Comparison of ENCODE assay signal across 19 cellular contexts in genomic region chr16:28155293-28155692, GRCh38. TPM values are rescaled to one million over a fixed set of nuclear protein-coding genes. Genes with fewer than 3 reads are reported as not detected.
DNase-seq lines count a peak whose midpoint lies in the region; ATAC-seq and TF ChIP-seq lines count a peak whose summit lies in the region.
"Had no signal": no experiment of that assay in that cellular context is flagged by ENCODE, and none has a peak within 500 bp of the region (broad histone marks: within the 10 kb centered on the region; RNA-seq: fewer than 3 reads in every experiment).

No MANE protein-coding gene starts in this region.

- no peak overlapping the region for H2BK5ac ChIP-seq in H9 (ENCODE audit: insufficient read length, low read length)

- no peak overlapping the region for H3K14ac ChIP-seq in H9 (ENCODE audit: insufficient read depth, low read length)

- H3K4me1 Mint-ChIP-seq in activated CD4-positive, alpha-beta T cell treated with anti-CD3 and anti-CD28 coated beads for 36 hours, result peaks cover 54% of the 10 kb centered on the region
- H3K4me1 Mint-ChIP-seq in naive thymus-derived CD4-positive, alpha-beta T cell, result peaks cover 42 to 92% (median 77%) of the 10 kb centered on the region in 7 donors
- H3K4me1 Mint-ChIP-seq in H9, result peaks cover 0 to 6% of the 10 kb centered on the region in 2 experiments; a peak in 3 of 4 replicates

- H3K27ac Mint-ChIP-seq in activated CD4-positive, alpha-beta T cell treated with anti-CD3 and anti-CD28 coated beads for 36 hours, result peak overlapping the region; percentile 59
- H3K27ac Mint-ChIP-seq in naive thymus-derived CD4-positive, alpha-beta T cell, result peak overlapping the region in 7 of 9 donors; percentile 56 to 90 (median 78)
- no peak overlapping the region; a peak in 2 of 7 replicates for H3K27ac Mint-ChIP-seq in H9
- H3K27ac Mint-ChIP-seq: activated naive CD8-positive, alpha-beta T cell treated with anti-CD3 and anti-CD28 coated beads, Interleukin-2, amount 10 ng/mL, durations not matched to agents 7 days and 5 days; HFFc6 had no signal

- no peak for ATAC-seq in activated CD4-positive, alpha-beta T cell treated with anti-CD3 and anti-CD28 coated beads for 36 hours
- no peak for ATAC-seq in naive thymus-derived CD4-positive, alpha-beta T cell
- no peak for ATAC-seq in left lung
- ATAC-seq: gastrocnemius medialis, left colon, pancreas had no signal

- no peaks in the 10 kb centered on the region for H3K79me1 ChIP-seq in H9 (ENCODE audit: insufficient read depth, low read depth, low read length, poor library complexity, severe bottlenecking)

- no peak overlapping the region for H3K4me3 ChIP-seq in naive thymus-derived CD4-positive, alpha-beta T cell (ENCODE audit: low read length)
- H3K4me3 ChIP-seq in left lung (no peak overlapping the region), left ventricle myocardium inferior (no peak overlapping the region)
- H3K4me3 ChIP-seq: breast epithelium, gastrocnemius medialis, pancreas had no signal

- no peak overlapping the region for H4K8ac ChIP-seq in H9 (replicated peaks; ENCODE audit: insufficient read length, low read depth, low read length)

- no peak overlapping the region for H2BK120ac ChIP-seq in H9 (ENCODE audit: low read depth, low read length, poor library complexity, severe bottlenecking)

- H3K23ac ChIP-seq in H9 (ENCODE audit: insufficient read length, low read depth, low read length), result no peak overlapping the region

- H3K4me3 Mint-ChIP-seq in activated CD4-positive, alpha-beta T cell treated with anti-CD3 and anti-CD28 coated beads for 36 hours, result no peak overlapping the region
- H3K4me3 Mint-ChIP-seq in naive thymus-derived CD4-positive, alpha-beta T cell, result peak overlapping the region in 1 of 10 donors; percentile 23
- no peak overlapping the region for H3K4me3 Mint-ChIP-seq in H9
- H3K4me3 Mint-ChIP-seq: activated naive CD8-positive, alpha-beta T cell treated with anti-CD3 and anti-CD28 coated beads, Interleukin-2, amount 10 ng/mL, durations not matched to agents 7 days and 5 days; HFFc6 had no signal

- no peaks in the 10 kb centered on the region for H3K9me3 ChIP-seq in naive thymus-derived CD4-positive, alpha-beta T cell (ENCODE audit: control insufficient read depth in 2 of 3, low read length in 3 of 3)
- no peaks in the 10 kb centered on the region for H3K9me3 ChIP-seq in left lung
- no peaks in the 10 kb centered on the region for H3K9me3 ChIP-seq in H9 (ENCODE audit: control insufficient read depth, low read depth, low read length)
- H3K9me3 ChIP-seq in left ventricle myocardium inferior (replicated peaks), result no peaks in the 10 kb centered on the region
- H3K9me3 ChIP-seq: breast epithelium, gastrocnemius medialis, pancreas had no signal

- H3K27me3 ChIP-seq in naive thymus-derived CD4-positive, alpha-beta T cell (ENCODE audit: control insufficient read depth in 2 of 2, insufficient read depth in 2 of 2, low read length in 2 of 2), result no peaks in the 10 kb centered on the region
- H3K27me3 ChIP-seq in left lung (no peaks in the 10 kb centered on the region), H9 (ENCODE audit: insufficient read depth, low read length) (no peaks in the 10 kb centered on the region), left ventricle myocardium inferior (ENCODE audit: low read depth) (no peaks in the 10 kb centered on the region)
- H3K27me3 ChIP-seq: breast epithelium, gastrocnemius medialis, pancreas had no signal

- no peak overlapping the region for H3K9ac ChIP-seq in H9 (ENCODE audit: extremely low read depth, insufficient read length, low read length)

- no peak overlapping the region for H4K5ac ChIP-seq in H9 (ENCODE audit: insufficient read length, low read depth, low read length)

- H3K56ac ChIP-seq in H9 (ENCODE audit: insufficient read length, low read depth, low read length), result no peak overlapping the region

- no peak overlapping the region for H3T11ph ChIP-seq in H9 (ENCODE audit: low read length)

- POLR2A ChIA-PET in activated CD4-positive, alpha-beta T cell treated with anti-CD3 and anti-CD28 coated beads for 36 hours (lab: Charles Lee), result no interaction called here
- POLR2A ChIA-PET in HEK293T (lab: Yijun Ruan, JAX), result no interaction called here
- POLR2A ChIA-PET in naive thymus-derived CD4-positive, alpha-beta T cell (lab: Charles Lee), result interaction anchor here (0.9 to 2.4 kb wide), 5 partner anchors 9 to 56 kb away, joined by 7 to 13 read pairs (median 11); partner anchors contain the start of gene XPO6

- no peaks in the 10 kb centered on the region for H3K27me3 Mint-ChIP-seq in activated CD4-positive, alpha-beta T cell treated with anti-CD3 and anti-CD28 coated beads for 36 hours
- H3K27me3 Mint-ChIP-seq in naive thymus-derived CD4-positive, alpha-beta T cell, result no peaks in the 10 kb centered on the region
- no peaks in the 10 kb centered on the region for H3K27me3 Mint-ChIP-seq in H9 (ENCODE audit: low read depth)
- H3K27me3 Mint-ChIP-seq: activated naive CD8-positive, alpha-beta T cell treated with anti-CD3 and anti-CD28 coated beads, Interleukin-2, amount 10 ng/mL, durations not matched to agents 7 days and 5 days had no signal

- no peak overlapping the region for H4K91ac ChIP-seq in H9 (ENCODE audit: insufficient read length, low read depth, low read length)

- H3K36me3 Mint-ChIP-seq in activated CD4-positive, alpha-beta T cell treated with anti-CD3 and anti-CD28 coated beads for 36 hours (ENCODE audit: low read depth), result peaks cover 66% of the 10 kb centered on the region
- H3K36me3 Mint-ChIP-seq in naive thymus-derived CD4-positive, alpha-beta T cell, result peaks cover 29 to 69% (median 46%) of the 10 kb centered on the region in 5 donors
- H3K36me3 Mint-ChIP-seq in H9 (ENCODE audit: insufficient read depth in 1 of 3, low read depth in 3 of 3), result peaks cover 20 to 57% (median 51%) of the 10 kb centered on the region in 3 experiments; a peak in 6 of 7 replicates

- peaks cover 0 to 61% (median 14%) of the 10 kb centered on the region in 3 experiments for H3K36me3 ChIP-seq in naive thymus-derived CD4-positive, alpha-beta T cell (ENCODE audit: control insufficient read depth in 2 of 3, insufficient read depth in 3 of 3, low read length in 3 of 3)
- H3K36me3 ChIP-seq in left lung, result peaks cover 0 to 59% of the 10 kb centered on the region in 2 donors
- H3K36me3 ChIP-seq in left ventricle myocardium inferior, result peaks cover 46% of the 10 kb centered on the region

- H2BK20ac ChIP-seq in H9 (ENCODE audit: low read depth, low read length, poor library complexity, severe bottlenecking), result no peak overlapping the region

- no peak overlapping the region for H2BK15ac ChIP-seq in H9 (ENCODE audit: low read depth, low read length)

- CTCF ChIA-PET in activated CD4-positive, alpha-beta T cell treated with anti-CD3 and anti-CD28 coated beads for 36 hours (lab: Charles Lee), result interaction anchor here (0.6 to 2.6 kb wide), 5 partner anchors 10 to 62 kb away, joined by 3 to 11 read pairs (median 5); no protein-coding TSS in a partner anchor
- CTCF ChIA-PET in HEK293T (lab: Yijun Ruan, JAX), result no interaction called here
- CTCF ChIA-PET in naive thymus-derived CD4-positive, alpha-beta T cell (lab: Charles Lee), result interaction anchor here (0.6 to 4.0 kb wide), 9 partner anchors 9 to 63 kb away, joined by 3 to 13 read pairs (median 7); no protein-coding TSS in a partner anchor

- H3K4ac ChIP-seq in H9 (ENCODE audit: low read depth, low read length), result no peak overlapping the region

- no peak for DNase-seq in activated CD4-positive, alpha-beta T cell treated with anti-CD3 and anti-CD28 coated beads for 36 hours
- DNase-seq in activated CD4-positive, alpha-beta T cell treated with anti-CD3 and anti-CD28 coated beads, Interleukin-2, amount 50 U/mL, for 48 hours, result no peak
- DNase-seq in HEK293T (ENCODE audit: extremely low spot score) (no peak), NCI-H510A treated with DMSO at 0.1 percent for 48 hours (lab: John Stamatoyannopoulos, UW) (peak; percentile 71), left lung (no peak), H9 (no peak), left ventricle myocardium inferior (no peak)
- no peak for DNase-seq in naive thymus-derived CD4-positive, alpha-beta T cell
- DNase-seq: activated naive CD8-positive, alpha-beta T cell treated with anti-CD3 and anti-CD28 coated beads, Interleukin-2, amount 10 ng/mL, durations not matched to agents 7 days and 5 days; Calu3; gastrocnemius medialis; GDM1; HFFc6; left colon; pancreas; stimulated activated CD4-positive, alpha-beta T cell treated with anti-CD3 and anti-CD28 coated beads, Interleukin-2, amount 100 ng/mL, for 24 hours; substantia nigra had no signal

- H3K9me3 Mint-ChIP-seq in activated CD4-positive, alpha-beta T cell treated with anti-CD3 and anti-CD28 coated beads for 36 hours (ENCODE audit: low read depth), result no peaks in the 10 kb centered on the region
- H3K9me3 Mint-ChIP-seq in naive thymus-derived CD4-positive, alpha-beta T cell, result no peaks in the 10 kb centered on the region
- H3K9me3 Mint-ChIP-seq in H9, result no peaks in the 10 kb centered on the region
- H3K9me3 Mint-ChIP-seq: activated naive CD8-positive, alpha-beta T cell treated with anti-CD3 and anti-CD28 coated beads, Interleukin-2, amount 10 ng/mL, durations not matched to agents 7 days and 5 days; HFFc6 had no signal

- H2BK12ac ChIP-seq in H9 (ENCODE audit: insufficient read length, low read depth, low read length), result no peak overlapping the region

- H3K18ac ChIP-seq in H9 (ENCODE audit: insufficient read length, low read depth, low read length), result no peak overlapping the region

- TF ChIP-seq CTCF in left lung (IDR thresholded peaks at IDR 0.05), result no peak
- TF ChIP-seq CTCF in H9 (conservative IDR thresholded peaks at IDR 0.05), result no peak
- TF ChIP-seq CTCF in left ventricle myocardium inferior (IDR thresholded peaks at IDR 0.05; ENCODE audit: borderline replicate concordance), result no peak

- WGBS in H9 (ENCODE audit: extremely low coverage, insufficient read length, low lambda C conversion rate), result no CpG with 5 or more reads among the region's 3 CpGs

- intact Hi-C loops in activated CD4-positive, alpha-beta T cell treated with anti-CD3 and anti-CD28 coated beads for 36 hours (cut with DNase I, micrococcal nuclease), result no loop called here
- intact Hi-C loops in naive thymus-derived CD4-positive, alpha-beta T cell (cut with micrococcal nuclease), result no loop called here
- intact Hi-C loops in left lung (cut with DNase I), result no loop called here
- intact Hi-C loops in left ventricle myocardium inferior (cut with micrococcal nuclease), result no loop called here

- H3K4me1 ChIP-seq in naive thymus-derived CD4-positive, alpha-beta T cell (ENCODE audit: control insufficient read depth in 2 of 2, insufficient read depth in 2 of 2, low read length in 2 of 2), result peaks cover 0 to 38% of the 10 kb centered on the region in 2 donors
- H3K4me1 ChIP-seq in left lung (peaks cover 0 to 29% of the 10 kb centered on the region in 2 donors), H9 (ENCODE audit: insufficient read depth, low read length) (no peaks in the 10 kb centered on the region), left ventricle myocardium inferior (peaks cover 15% of the 10 kb centered on the region)
- H3K4me1 ChIP-seq: breast epithelium, gastrocnemius medialis, pancreas had no signal

- no peaks in the 10 kb centered on the region for H4K20me1 ChIP-seq in H9 (ENCODE audit: control insufficient read depth, insufficient read depth, insufficient read length)

- no peak overlapping the region for H3K4me2 ChIP-seq in H9 (ENCODE audit: insufficient read depth, insufficient read length, low read length)

- no peak overlapping the region for H3K27ac ChIP-seq in naive thymus-derived CD4-positive, alpha-beta T cell (ENCODE audit: low read depth, low read length)
- no peak overlapping the region for H3K27ac ChIP-seq in left lung
- no peak overlapping the region for H3K27ac ChIP-seq in H9 (ENCODE audit: insufficient read length, low read depth, low read length)
- H3K27ac ChIP-seq in left ventricle myocardium inferior (replicated peaks), result no peak overlapping the region
- H3K27ac ChIP-seq: breast epithelium, epithelial cell of prostate, gastrocnemius medialis, pancreas had no signal

- H3K23me2 ChIP-seq in H9 (ENCODE audit: insufficient read length, low read depth, low read length, poor library complexity, severe bottlenecking), result no peaks in the 10 kb centered on the region

- H2AFZ ChIP-seq in H9 (ENCODE audit: low read length), result no peak overlapping the region

- 0 out of 2 replicates have a peak, but pooled peaks cover 2% of the 10 kb centered on the region for H3K79me2 ChIP-seq in H9 (ENCODE audit: insufficient read depth, low read length)

- H2AK5ac ChIP-seq in H9 (ENCODE audit: insufficient read length, low read length), result no peak overlapping the region

RNA-seq across cellular contexts. Expression of gene XPO6, which starts 56.5 kb away (rescaled TPM):
- total RNA-seq in activated CD4-positive, alpha-beta T cell treated with anti-CD3 and anti-CD28 coated beads for 36 hours, result 100 to 1,000 TPM; 241 to 368 TPM
- total RNA-seq in naive thymus-derived CD4-positive, alpha-beta T cell, result 100 to 1,000 TPM; 232 to 437 (median 385) TPM
- polyA plus RNA-seq in naive thymus-derived CD4-positive, alpha-beta T cell, result 100 to 1,000 TPM in 1 of 2 donors, 10 to 100 TPM in 1; 89.5 to 144 TPM
- total RNA-seq in left lung, result 100 to 1,000 TPM in 1 of 2 donors, 10 to 100 TPM in 1; 87.3 to 155 TPM
- 124 and 130 TPM in 2 replicates for total RNA-seq in H9 (2021)
- 26.4 TPM for total RNA-seq in left ventricle myocardium inferior

Comparison
In these comparisons a context has a peak if more than half of its experiments do, and no peak if none do; other contexts are left out.
1. H3K27ac Mint-ChIP-seq: peak in activated CD4-positive, alpha-beta T cell treated with anti-CD3 and anti-CD28 coated beads for 36 hours (single experiment) and naive thymus-derived CD4-positive, alpha-beta T cell (7 of 9); none in H9 (0 of 3).